In genomic region chr12:101920906-101921305, GRCh38 we compare ENCODE assay signal across 17 cellular contexts. TPM values are rescaled to one million over a fixed set of nuclear protein-coding genes. Genes with fewer than 3 reads are reported as not detected.
DNase-seq lines count a peak whose midpoint lies in the region.
"Had no signal": no experiment of that assay in that cellular context is flagged by ENCODE, and none has a peak within 500 bp of the region (broad histone marks: within the 10 kb centered on the region; RNA-seq: fewer than 3 reads in every experiment).

No MANE protein-coding gene starts in this region.

- H3K9me2 ChIP-seq in GM23248 (ENCODE audit: insufficient read depth) = no peaks in the 10 kb centered on the region

- H2AFZ ChIP-seq in GM23248 = no peak overlapping the region

- 0 out of 2 replicates have a peak overlapping the region, but pooled peaks have one; percentile 20 for H3K4me3 ChIP-seq in GM23248
- H3K4me3 ChIP-seq: HAP-1 had no signal

- in situ Hi-C loops in ACHN (cut with HindIII; ENCODE audit: low pct_ligation_motif_present, low pct_unique_long_range_greater_than_20kb, low sequenced_read_pairs) = no loop called here
- in situ Hi-C loops in GM23248 (cut with MboI) = no loop called here
- in situ Hi-C loops in G401 (cut with HindIII; ENCODE audit: low sequenced_read_pairs) = no loop called here

- peak; percentile 33 for DNase-seq in ACHN
- DNase-seq in GM23248 = peak; percentile 75
- DNase-seq in amniotic epithelial cell (ENCODE audit: low read depth) = peak; percentile 23
- peak; percentile 31 for DNase-seq in kidney tubule cell (ENCODE audit: low spot score)
- DNase-seq in G401 (ENCODE audit: low spot score) = no peak
- DNase-seq in posterior vena cava (ENCODE audit: low spot score) = no peak
- no peak for DNase-seq in SK-N-DZ (ENCODE audit: low spot score)
- no peak for DNase-seq in H4 (ENCODE audit: low spot score)
- DNase-seq: C1 segment of cervical spinal cord; CD4-positive, alpha-beta memory T cell; DMS79; EL; GDM1; GOT3; Karpas-422 had no signal

- no peaks in the 10 kb centered on the region for H4K20me1 ChIP-seq in GM23248 (ENCODE audit: insufficient read depth)

- H3K9me3 ChIP-seq in GM23248 (ENCODE audit: low read depth) = no peaks in the 10 kb centered on the region
- H3K9me3 ChIP-seq: HAP-1 had no signal

- H3K4me2 ChIP-seq in GM23248 (ENCODE audit: unreplicated experiment) = peak overlapping the region; percentile 32

- H3K27me3 ChIP-seq in GM23248 (replicated peaks; ENCODE audit: insufficient read depth) = no peaks in the 10 kb centered on the region

- H3F3A ChIP-seq in GM23248 (ENCODE audit: insufficient read depth) = peaks cover 47% of the 10 kb centered on the region

- H3K79me2 ChIP-seq in GM23248 (ENCODE audit: insufficient read depth) = no peaks in the 10 kb centered on the region

- intact Hi-C loops in posterior vena cava (cut with DNase I) = no loop called here

- peak overlapping the region; percentile 42 for H3K9ac ChIP-seq in GM23248

- H3K36me3 ChIP-seq in GM23248 (ENCODE audit: low read depth) = no peaks in the 10 kb centered on the region
- H3K36me3 ChIP-seq: HAP-1 had no signal

- 66 to 75% methylated on average over 2 of the region's 2 CpGs for WGBS in GM23248 (ENCODE audit: low coverage in 1 of 2, low lambda C conversion rate in 2 of 2, missing lambda C conversion rate in 2 of 2), 2 experiments

- H3K4me1 ChIP-seq in GM23248 (ENCODE audit: insufficient read depth) = peaks cover 47% of the 10 kb centered on the region
- H3K4me1 ChIP-seq: HAP-1 had no signal

- H3K27ac ChIP-seq in GM23248 = peak overlapping the region; percentile 72
- H3K27ac ChIP-seq: 22Rv1 had no signal

RNA-seq across cellular contexts. Expression of gene DRAM1, which starts 43.5 kb away (rescaled TPM):
- total RNA-seq in GM23248 (2014; rRNA removed; shearing (Covaris generic)) = 86.8 and 111 TPM in 2 replicates
- 99.2 and 105 TPM in 2 replicates for polyA plus RNA-seq in GM23248 (2016; fragmentation: Nextera tagmentation; extraction: Ambion mirVana)
- total RNA-seq in G401 (2014; rRNA removed; shearing (Covaris generic)) = 5.5 and 7.9 TPM in 2 replicates
- 10 to 100 TPM; 29.0 to 31.3 TPM for total RNA-seq in posterior vena cava
- polyA plus RNA-seq in SK-N-DZ (2014; cell fraction: cytosol; rRNA removed) = 0.16 TPM in 1 of 2 replicates, not detected in the other
- 0.04 and 0.52 TPM in 2 replicates for polyA plus RNA-seq in SK-N-DZ (2014; cell fraction: nucleus; rRNA removed)
- total RNA-seq in H4 (2014; rRNA removed; shearing (Covaris generic)) = 16.9 and 29.0 TPM in 2 replicates

Comparison
In these comparisons a context has a peak if more than half of its experiments do, and no peak if none do; other contexts are left out.
1. DNase-seq: peak in ACHN (single experiment), GM23248 (single experiment), amniotic epithelial cell (single experiment) and kidney tubule cell (single experiment); none in G401 (single experiment), posterior vena cava (single experiment), SK-N-DZ (single experiment) and H4 (single experiment).